ENCODE assay signal across 19 cellular contexts in the genomic region with DNA sequence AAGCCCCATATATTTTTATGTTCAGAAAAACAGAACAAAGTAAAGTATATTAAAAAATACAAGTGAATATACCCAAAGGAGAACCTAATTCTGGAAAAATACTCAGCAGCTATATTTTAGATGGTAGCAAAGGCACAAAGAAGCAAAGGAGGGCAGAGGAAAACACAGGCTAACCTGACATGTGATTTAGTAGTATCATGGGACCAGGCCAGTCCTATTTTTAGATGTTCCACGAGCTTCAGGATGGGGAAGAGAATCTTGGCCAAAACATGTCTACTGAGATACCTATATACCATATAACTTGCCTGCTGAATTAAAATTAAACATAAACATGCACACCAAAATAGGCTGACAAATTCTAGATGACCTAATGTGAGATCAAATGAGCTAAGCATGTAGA. TPM values are rescaled to one million over a fixed set of nuclear protein-coding genes. Genes with fewer than 3 reads are reported as not detected.
DNase-seq lines count a peak whose midpoint lies in the region; ATAC-seq and TF ChIP-seq lines count a peak whose summit lies in the region.
"Had no signal": no experiment of that assay in that cellular context is flagged by ENCODE, and none has a peak within 500 bp of the region (broad histone marks: within the 10 kb centered on the region; RNA-seq: fewer than 3 reads in every experiment).

No MANE protein-coding gene starts in this region.

- no peaks in the 10 kb centered on the region for H3K27me3 Mint-ChIP-seq in activated CD8-positive, alpha-beta T cell treated with anti-CD3 and anti-CD28 coated beads for 36 hours
- H3K27me3 Mint-ChIP-seq in activated CD8-positive, alpha-beta T cell treated with anti-CD3 and anti-CD28 coated beads, Interleukin-2, amount 10 ng/mL, durations not matched to agents 7 days and 5 days (ENCODE audit: low read depth) = no peaks in the 10 kb centered on the region
- no peaks in the 10 kb centered on the region for H3K27me3 Mint-ChIP-seq in nephron (ENCODE audit: low read depth)
- H3K27me3 Mint-ChIP-seq: activated CD4-positive, alpha-beta T cell treated with anti-CD3 and anti-CD28 coated beads for 36 hours; activated naive CD8-positive, alpha-beta T cell treated with anti-CD3 and anti-CD28 coated beads, Interleukin-2, amount 10 ng/mL, durations not matched to agents 7 days and 5 days; activated T-cell treated with anti-CD3 and anti-CD28 coated beads, Interleukin-2, amount 50 U/mL, for 24 hours; dendritic cell treated with granulocyte-macrophage colony-stimulating factor and Interleukin-4, amounts not matched to agents 40 ng/mL and 50 ng/mL, for 4 days had no signal

- H3K4me3 ChIP-seq in vagina = no peak overlapping the region
- no peak overlapping the region for H3K4me3 ChIP-seq in adrenal gland
- H3K4me3 ChIP-seq: esophagus squamous epithelium had no signal

- H3K27ac ChIP-seq in vagina (peak overlapping the region; percentile 64), adrenal gland (peak overlapping the region in 1 of 5 donors; percentile 28)
- H3K27ac ChIP-seq: esophagus squamous epithelium had no signal

- no peak for TF ChIP-seq CTCF in activated CD8-positive, alpha-beta T cell treated with anti-CD3 and anti-CD28 coated beads for 36 hours (IDR thresholded peaks at IDR 0.05)
- TF ChIP-seq CTCF in nephron (IDR thresholded peaks at IDR 0.05; ENCODE audit: unreplicated experiment in 3 of 3) = no peak
- no peak for TF ChIP-seq CTCF in vagina (IDR thresholded peaks at IDR 0.05)
- TF ChIP-seq CTCF in adrenal gland (IDR thresholded peaks at IDR 0.05) = no peak

- H3K4me3 Mint-ChIP-seq in activated CD8-positive, alpha-beta T cell treated with anti-CD3 and anti-CD28 coated beads for 36 hours = no peak overlapping the region
- no peak overlapping the region for H3K4me3 Mint-ChIP-seq in activated CD8-positive, alpha-beta T cell treated with anti-CD3 and anti-CD28 coated beads, Interleukin-2, amount 10 ng/mL, durations not matched to agents 7 days and 5 days
- H3K4me3 Mint-ChIP-seq in nephron = no peak overlapping the region
- H3K4me3 Mint-ChIP-seq: activated CD4-positive, alpha-beta T cell treated with anti-CD3 and anti-CD28 coated beads for 36 hours; activated naive CD8-positive, alpha-beta T cell treated with anti-CD3 and anti-CD28 coated beads, Interleukin-2, amount 10 ng/mL, durations not matched to agents 7 days and 5 days; activated T-cell treated with anti-CD3 and anti-CD28 coated beads, Interleukin-2, amount 50 U/mL, for 24 hours; dendritic cell treated with granulocyte-macrophage colony-stimulating factor and Interleukin-4, amounts not matched to agents 40 ng/mL and 50 ng/mL, for 4 days had no signal

- H3K27ac Mint-ChIP-seq in activated CD8-positive, alpha-beta T cell treated with anti-CD3 and anti-CD28 coated beads for 36 hours = peak overlapping the region; percentile 10
- H3K27ac Mint-ChIP-seq in activated CD8-positive, alpha-beta T cell treated with anti-CD3 and anti-CD28 coated beads, Interleukin-2, amount 10 ng/mL, durations not matched to agents 7 days and 5 days = no peak overlapping the region
- H3K27ac Mint-ChIP-seq in nephron = peak overlapping the region; percentile 5 to 43 (median 41)
- H3K27ac Mint-ChIP-seq: activated CD4-positive, alpha-beta T cell treated with anti-CD3 and anti-CD28 coated beads for 36 hours; activated naive CD8-positive, alpha-beta T cell treated with anti-CD3 and anti-CD28 coated beads, Interleukin-2, amount 10 ng/mL, durations not matched to agents 7 days and 5 days; dendritic cell treated with granulocyte-macrophage colony-stimulating factor and Interleukin-4, amounts not matched to agents 40 ng/mL and 50 ng/mL, for 4 days had no signal

- H3K9me3 Mint-ChIP-seq in activated CD8-positive, alpha-beta T cell treated with anti-CD3 and anti-CD28 coated beads for 36 hours = no peaks in the 10 kb centered on the region
- no peaks in the 10 kb centered on the region for H3K9me3 Mint-ChIP-seq in activated CD8-positive, alpha-beta T cell treated with anti-CD3 and anti-CD28 coated beads, Interleukin-2, amount 10 ng/mL, durations not matched to agents 7 days and 5 days (ENCODE audit: insufficient read depth)
- H3K9me3 Mint-ChIP-seq in nephron = no peaks in the 10 kb centered on the region
- H3K9me3 Mint-ChIP-seq: activated naive CD8-positive, alpha-beta T cell treated with anti-CD3 and anti-CD28 coated beads, Interleukin-2, amount 10 ng/mL, durations not matched to agents 7 days and 5 days; activated T-cell treated with anti-CD3 and anti-CD28 coated beads, Interleukin-2, amount 50 U/mL, for 24 hours; dendritic cell treated with granulocyte-macrophage colony-stimulating factor and Interleukin-4, amounts not matched to agents 40 ng/mL and 50 ng/mL, for 4 days had no signal

- no peak for DNase-seq in activated CD8-positive, alpha-beta T cell treated with anti-CD3 and anti-CD28 coated beads for 36 hours
- no peak for DNase-seq in activated CD8-positive, alpha-beta T cell treated with anti-CD3 and anti-CD28 coated beads, Interleukin-2, amount 10 ng/mL, durations not matched to agents 7 days and 5 days
- DNase-seq in Right ventricle myocardium superior = no peak
- no peak for DNase-seq in vagina (ENCODE audit: extremely low spot score in 2 of 2)
- DNase-seq in NCI-H524 (lab: John Stamatoyannopoulos, UW) = no peak
- no peak for DNase-seq in T-helper 9 cell
- DNase-seq in adrenal gland = no peak
- DNase-seq: activated CD4-positive, alpha-beta T cell treated with anti-CD3 and anti-CD28 coated beads for 36 hours; activated naive CD8-positive, alpha-beta T cell treated with anti-CD3 and anti-CD28 coated beads, Interleukin-2, amount 10 ng/mL, durations not matched to agents 7 days and 5 days; activated T-cell treated with anti-CD3 and anti-CD28 coated beads, Interleukin-2, amount 50 U/mL, for 24 hours; esophagus squamous epithelium; GF-D8; KG1; NCI-H187; NCI-H510A treated with DMSO at 0.1 percent for 48 hours; PC-3 had no signal

- peaks cover 10% of the 10 kb centered on the region for H3K4me1 Mint-ChIP-seq in activated CD8-positive, alpha-beta T cell treated with anti-CD3 and anti-CD28 coated beads for 36 hours (ENCODE audit: low read depth)
- H3K4me1 Mint-ChIP-seq in activated CD8-positive, alpha-beta T cell treated with anti-CD3 and anti-CD28 coated beads, Interleukin-2, amount 10 ng/mL, durations not matched to agents 7 days and 5 days (ENCODE audit: low read depth) = peaks cover 3% of the 10 kb centered on the region
- H3K4me1 Mint-ChIP-seq in nephron = peaks cover 10% of the 10 kb centered on the region

- CTCF ChIA-PET in activated CD8-positive, alpha-beta T cell treated with anti-CD3 and anti-CD28 coated beads for 36 hours (lab: Charles Lee) = interaction anchor here (0.8 to 1.0 kb wide), 2 partner anchors 13 to 70 kb away, joined by 3 read pairs; no protein-coding TSS in a partner anchor
- CTCF ChIA-PET in activated CD8-positive, alpha-beta T cell treated with anti-CD3 and anti-CD28 coated beads, Interleukin-2, amount 10 ng/mL, durations not matched to agents 7 days and 5 days (lab: Charles Lee) = interaction anchor here (1.2 to 4.0 kb wide), 3 partner anchors 69 to 85 kb away, joined by 3 to 20 read pairs (median 4); no protein-coding TSS in a partner anchor

- H3K4me1 ChIP-seq in vagina = no peaks in the 10 kb centered on the region
- peaks cover 0 to 20% of the 10 kb centered on the region in 2 donors for H3K4me1 ChIP-seq in adrenal gland (replicated peaks in 1 of 2)

- ATAC-seq in activated CD8-positive, alpha-beta T cell treated with anti-CD3 and anti-CD28 coated beads for 36 hours = no peak
- no peak for ATAC-seq in activated CD8-positive, alpha-beta T cell treated with anti-CD3 and anti-CD28 coated beads, Interleukin-2, amount 10 ng/mL, durations not matched to agents 7 days and 5 days
- ATAC-seq in Right ventricle myocardium superior (ENCODE audit: poor library complexity) = peak; percentile 86
- ATAC-seq: activated CD4-positive, alpha-beta T cell treated with anti-CD3 and anti-CD28 coated beads for 36 hours; PC-3 had no signal

- H3K36me3 ChIP-seq in vagina = peaks cover 0 to 10% of the 10 kb centered on the region in 2 donors
- H3K36me3 ChIP-seq in adrenal gland (replicated peaks in 1 of 2) = peaks cover 0 to 13% of the 10 kb centered on the region in 2 donors

- no peaks in the 10 kb centered on the region for H3K27me3 ChIP-seq in vagina
- no peaks in the 10 kb centered on the region for H3K27me3 ChIP-seq in adrenal gland
- H3K27me3 ChIP-seq: esophagus squamous epithelium had no signal

- POLR2A ChIA-PET in activated CD8-positive, alpha-beta T cell treated with anti-CD3 and anti-CD28 coated beads for 36 hours (lab: Charles Lee) = interaction anchor here (1.2 kb wide), 1 partner anchor 86 kb away, joined by 5 read pairs; no protein-coding TSS in a partner anchor
- POLR2A ChIA-PET in activated CD8-positive, alpha-beta T cell treated with anti-CD3 and anti-CD28 coated beads, Interleukin-2, amount 10 ng/mL, durations not matched to agents 7 days and 5 days (lab: Charles Lee) = no interaction called here

- H3K9me3 ChIP-seq in vagina (no peaks in the 10 kb centered on the region), adrenal gland (replicated peaks in 1 of 3) (no peaks in the 10 kb centered on the region)
- H3K9me3 ChIP-seq: esophagus squamous epithelium had no signal

- TF ChIP-seq POLR2A in vagina (IDR thresholded peaks at IDR 0.05) (no peak), adrenal gland (IDR thresholded peaks at IDR 0.05) (no peak)

- intact Hi-C loops in activated CD8-positive, alpha-beta T cell treated with anti-CD3 and anti-CD28 coated beads for 36 hours (cut with micrococcal nuclease) = no loop called here
- intact Hi-C loops in Right ventricle myocardium superior (cut with DNase I) = no loop called here
- intact Hi-C loops in vagina (cut with DNase I) = no loop called here
- intact Hi-C loops in adrenal gland (cut with DNase I) = no loop called here

- WGBS in adrenal gland, 4 donors = 0 to 5% (median 5%) methylated on average over 1 of the region's 1 CpG

- peaks cover 23% of the 10 kb centered on the region for H3K36me3 Mint-ChIP-seq in activated CD8-positive, alpha-beta T cell treated with anti-CD3 and anti-CD28 coated beads for 36 hours (ENCODE audit: low read depth)
- peaks cover 40% of the 10 kb centered on the region for H3K36me3 Mint-ChIP-seq in activated CD8-positive, alpha-beta T cell treated with anti-CD3 and anti-CD28 coated beads, Interleukin-2, amount 10 ng/mL, durations not matched to agents 7 days and 5 days (ENCODE audit: low read depth)
- peaks cover 29% of the 10 kb centered on the region for H3K36me3 Mint-ChIP-seq in nephron (ENCODE audit: low read depth)

RNA-seq across cellular contexts. Expression of a gene that starts 32.9 kb away (rescaled TPM):
- total RNA-seq in activated CD8-positive, alpha-beta T cell treated with anti-CD3 and anti-CD28 coated beads for 36 hours = 10 to 100 TPM; 22.2 to 22.7 TPM
- total RNA-seq in activated CD8-positive, alpha-beta T cell treated with anti-CD3 and anti-CD28 coated beads, Interleukin-2, amount 10 ng/mL, durations not matched to agents 7 days and 5 days = 10 to 100 TPM; 40.3 to 41.7 TPM
- total RNA-seq in Right ventricle myocardium superior (8.6 TPM), vagina (16.7 TPM), adrenal gland (10 to 100 TPM; 10.2 to 20.2 (median 16.3) TPM)
- 10 to 100 TPM in 1 of 3 donors, 1 to 10 TPM in 2; 5.1 to 17.9 (median 8.4) TPM for polyA plus RNA-seq in adrenal gland

RNA-seq across cellular contexts. Expression of a gene that starts 33.0 kb away (rescaled TPM):
- 100 to 1,000 TPM; 189 to 197 TPM for total RNA-seq in activated CD8-positive, alpha-beta T cell treated with anti-CD3 and anti-CD28 coated beads for 36 hours
- 100 to 1,000 TPM; 314 to 325 TPM for total RNA-seq in activated CD8-positive, alpha-beta T cell treated with anti-CD3 and anti-CD28 coated beads, Interleukin-2, amount 10 ng/mL, durations not matched to agents 7 days and 5 days
- total RNA-seq in Right ventricle myocardium superior (54.0 TPM), vagina (30.9 TPM), adrenal gland (100 to 1,000 TPM in 1 of 8 donors, 10 to 100 TPM in 7; 20.2 to 109 (median 50.3) TPM)
- 10 to 100 TPM; 12.9 to 32.8 (median 14.8) TPM for polyA plus RNA-seq in adrenal gland

RNA-seq across cellular contexts. Expression of a gene that starts 34.9 kb away (rescaled TPM):
- 1 to 10 TPM; 6.8 to 6.9 TPM for total RNA-seq in activated CD8-positive, alpha-beta T cell treated with anti-CD3 and anti-CD28 coated beads for 36 hours
- total RNA-seq in activated CD8-positive, alpha-beta T cell treated with anti-CD3 and anti-CD28 coated beads, Interleukin-2, amount 10 ng/mL, durations not matched to agents 7 days and 5 days = 1 to 10 TPM; 3.9 to 6.0 TPM
- total RNA-seq in Right ventricle myocardium superior (131 TPM), vagina (1,040 TPM), adrenal gland (100 to 1,000 TPM in 5 of 8 donors, 10 to 100 TPM in 3; 72.8 to 290 (median 120) TPM)
- 100 to 1,000 TPM in 2 of 3 donors, 10 to 100 TPM in 1; 70.4 to 310 (median 121) TPM for polyA plus RNA-seq in adrenal gland

RNA-seq across cellular contexts. Expression of a gene that starts 54.1 kb away (rescaled TPM):
- total RNA-seq in activated CD8-positive, alpha-beta T cell treated with anti-CD3 and anti-CD28 coated beads for 36 hours = under 1 TPM; 0.11 to 0.18 TPM
- total RNA-seq in activated CD8-positive, alpha-beta T cell treated with anti-CD3 and anti-CD28 coated beads, Interleukin-2, amount 10 ng/mL, durations not matched to agents 7 days and 5 days = under 1 TPM; 0.16 to 0.31 TPM
- total RNA-seq in Right ventricle myocardium superior (0.32 TPM), vagina (23.8 TPM), adrenal gland (1 to 10 TPM; 1.3 to 3.7 (median 2.4) TPM)
- polyA plus RNA-seq in adrenal gland = 1 to 10 TPM in 2 of 3 donors, under 1 TPM in 1; 0.59 to 6.4 (median 5.2) TPM
- total RNA-seq: H4 had no signal

Comparison
In these comparisons a context has a peak if more than half of its experiments do, and no peak if none do; other contexts are left out.
1. RNA of a gene that starts 34.9 kb away (total RNA-seq): 1,040 TPM in vagina (single experiment), 72.8 to 290 TPM in adrenal gland and 131 TPM in Right ventricle myocardium superior (single experiment); 6.8 to 6.9 TPM in activated CD8-positive, alpha-beta T cell treated with anti-CD3 and anti-CD28 coated beads for 36 hours and 3.9 to 6.0 TPM in activated CD8-positive, alpha-beta T cell treated with anti-CD3 and anti-CD28 coated beads, Interleukin-2, amount 10 ng/mL, durations not matched to agents 7 days and 5 days; every median in the first group is over 4 times any median in the second.